33 cellular contexts compared by ENCODE assay signal in genomic region chr13:25715760-25716159, GRCh38.
"Had no signal": no experiment of that assay in that cellular context is flagged by ENCODE, and none has a peak within 500 bp of the region (broad histone marks: within the 10 kb centered on the region; RNA-seq: fewer than 3 reads in every experiment).

No MANE protein-coding gene starts in this region.

- DNase-seq: Karpas-422, Kasumi-1, KBM-7, KG1, MG63, MM.1S, MV-4-11, NCI-H1048, NCI-H1092, NCI-H1105, NCI-H1105 treated with DMSO at 0.1 percent for 48 hours, NCI-H1417, NCI-H1417 treated with DMSO at 0.1 percent for 48 hours, NCI-H1436, NCI-H1436 treated with DMSO at 0.1 percent for 48 hours, NCI-H146, NCI-H1694, NCI-H1694 treated with DMSO at 0.1 percent for 48 hours, NCI-H187, NCI-H187 treated with DMSO at 0.1 percent for 48 hours, NCI-H1930, NCI-H2029, NCI-H2029 treated with DMSO at 0.1 percent for 48 hours, NCI-H2081, NCI-H2081 treated with DMSO at 0.1 percent for 48 hours, NCI-H2107, NCI-H2171, NCI-H2171 treated with DMSO at 0.1 percent for 48 hours, NCI-H2227 treated with DMSO at 0.1 percent for 48 hours, NCI-H226, NCI-H345, NCI-H446 treated with DMSO at 0.1 percent for 48 hours, NCI-H510A had no signal
